16 cellular contexts compared by ENCODE assay signal in the genomic region with DNA sequence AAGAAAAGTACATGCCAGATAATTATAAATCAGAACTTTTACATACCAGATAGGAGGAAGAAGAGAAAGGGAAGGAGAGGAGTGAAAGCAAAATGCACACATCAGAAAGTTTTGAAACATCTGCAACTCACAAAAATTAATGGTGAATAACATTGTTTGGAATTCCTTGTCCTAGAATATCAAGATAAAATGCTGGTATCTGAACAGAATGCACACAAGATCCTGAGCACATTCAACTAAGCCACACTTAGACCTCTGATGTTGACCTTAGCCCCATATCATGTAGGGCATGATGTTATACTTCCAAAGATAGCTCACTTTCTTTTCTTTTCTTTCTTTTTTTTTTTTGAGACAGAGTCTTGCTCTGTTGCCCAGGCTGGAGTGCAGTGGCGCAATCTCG.
"Had no signal": no experiment of that assay in that cellular context is flagged by ENCODE, and none has a peak within 500 bp of the region (broad histone marks: within the 10 kb centered on the region; RNA-seq: fewer than 3 reads in every experiment).

No MANE protein-coding gene starts in this region.

- H3K9me3 ChIP-seq: ascending aorta, esophagus muscularis mucosa, left lung, mucosa of descending colon, tibial artery had no signal

- H3K4me3 Mint-ChIP-seq: naive thymus-derived CD4-positive, alpha-beta T cell; stimulated activated memory B cell treated with anti-CD40 and anti-IgM and Interleukin-4, amounts not matched to agents 10 μg/mL and 1 μg/mL and 100 μg/mL, for 72 hours had no signal

- H3K27ac Mint-ChIP-seq: naive thymus-derived CD4-positive, alpha-beta T cell; stimulated activated memory B cell treated with anti-CD40 and anti-IgM and Interleukin-4, amounts not matched to agents 10 μg/mL and 1 μg/mL and 100 μg/mL, for 72 hours had no signal

- H3K4me3 ChIP-seq: ascending aorta, esophagus muscularis mucosa, left lung, mucosa of descending colon, SK-N-MC, tibial artery had no signal

- H3K36me3 Mint-ChIP-seq: naive thymus-derived CD4-positive, alpha-beta T cell; stimulated activated memory B cell treated with anti-CD40 and anti-IgM and Interleukin-4, amounts not matched to agents 10 μg/mL and 1 μg/mL and 100 μg/mL, for 72 hours had no signal

- DNase-seq: activated CD4-positive, alpha-beta T cell treated with anti-CD3 and anti-CD28 coated beads, Interleukin-2, amount 50 U/mL, for 1 hour; activated CD8-positive, alpha-beta memory T cell treated with anti-CD3 and anti-CD28 coated beads for 24 hours; activated naive CD4-positive, alpha-beta T cell treated with Interleukin-2 at 50 U/mL for 16 hours; left lung; mammary epithelial cell; mucosa of descending colon; naive thymus-derived CD4-positive, alpha-beta T cell; retina; T-helper 1 cell; T1000; tibial artery had no signal

- H3K27ac ChIP-seq: ascending aorta, esophagus muscularis mucosa, left lung, SK-N-MC, tibial artery had no signal

- H3K4me1 Mint-ChIP-seq: naive thymus-derived CD4-positive, alpha-beta T cell had no signal

- H3K27me3 ChIP-seq: ascending aorta, esophagus muscularis mucosa, left lung, tibial artery had no signal

- ATAC-seq: activated CD4-positive, CD25-positive, alpha-beta regulatory T cell treated with anti-CD3 and anti-CD28 coated beads, Interleukin-2, amount 50 U/mL, for 24 hours; left lung; mucosa of descending colon; naive thymus-derived CD4-positive, alpha-beta T cell; stimulated activated memory B cell treated with anti-CD40 and anti-IgM and Interleukin-4, amounts not matched to agents 10 μg/mL and 1 μg/mL and 100 μg/mL, for 72 hours had no signal

- H3K9me3 Mint-ChIP-seq: naive thymus-derived CD4-positive, alpha-beta T cell; stimulated activated memory B cell treated with anti-CD40 and anti-IgM and Interleukin-4, amounts not matched to agents 10 μg/mL and 1 μg/mL and 100 μg/mL, for 72 hours had no signal

- H3K4me1 ChIP-seq: ascending aorta had no signal

- H3K36me3 ChIP-seq: ascending aorta, esophagus muscularis mucosa, left lung, tibial artery had no signal
